In the genomic region with DNA sequence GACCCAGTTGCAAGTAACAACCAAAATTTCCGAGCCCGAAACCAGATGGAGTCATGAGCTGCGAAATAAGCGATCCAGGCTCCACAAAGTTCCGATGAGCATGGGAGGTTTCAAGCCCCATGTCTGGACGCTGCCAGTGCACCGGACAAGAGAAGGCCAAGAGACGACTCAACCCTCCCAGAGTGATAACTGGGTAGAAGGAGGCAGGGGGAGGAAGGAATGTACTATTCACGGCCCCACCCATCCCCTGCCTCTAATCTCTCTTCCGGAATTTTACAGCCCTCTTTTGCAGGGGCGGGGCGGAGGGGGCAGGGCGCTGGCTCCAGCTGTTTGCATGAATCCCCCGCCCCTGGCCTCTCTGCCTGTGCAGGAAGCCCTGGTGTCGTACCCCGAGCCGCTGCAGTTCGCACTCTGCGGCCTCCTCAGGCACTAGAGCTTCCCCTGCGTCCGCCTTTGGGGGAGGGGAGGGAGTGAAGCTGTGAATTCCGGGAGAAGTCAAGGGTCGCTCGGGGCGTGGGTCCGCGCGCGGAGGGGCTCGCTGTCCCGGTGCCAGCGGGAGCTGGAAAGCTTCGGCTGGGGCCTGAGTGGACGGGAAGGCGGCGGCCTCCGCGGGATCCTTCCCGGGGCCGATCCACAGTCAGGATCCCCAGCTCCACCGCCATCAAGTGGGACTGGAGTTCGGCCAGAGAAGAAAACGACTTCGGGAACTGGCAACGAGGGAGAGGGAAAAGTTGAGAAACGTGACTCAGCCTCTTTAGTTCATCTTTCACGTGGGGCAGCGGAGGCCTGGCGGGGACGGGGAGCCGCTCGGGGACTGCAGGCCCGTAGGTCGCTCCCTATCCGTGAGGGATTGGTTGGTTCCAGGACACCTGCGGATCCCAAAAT, we compare ENCODE assay signal across 1 cellular context.
TF ChIP-seq lines count a peak whose summit lies in the region.

No MANE protein-coding gene starts in this region.

TF ChIP-seq in K562, 482 proteins besides CTCF, POLR2A, EP300 and RAD21 (continued from another document and continues in another):
- TF ChIP-seq, protein P1, sequence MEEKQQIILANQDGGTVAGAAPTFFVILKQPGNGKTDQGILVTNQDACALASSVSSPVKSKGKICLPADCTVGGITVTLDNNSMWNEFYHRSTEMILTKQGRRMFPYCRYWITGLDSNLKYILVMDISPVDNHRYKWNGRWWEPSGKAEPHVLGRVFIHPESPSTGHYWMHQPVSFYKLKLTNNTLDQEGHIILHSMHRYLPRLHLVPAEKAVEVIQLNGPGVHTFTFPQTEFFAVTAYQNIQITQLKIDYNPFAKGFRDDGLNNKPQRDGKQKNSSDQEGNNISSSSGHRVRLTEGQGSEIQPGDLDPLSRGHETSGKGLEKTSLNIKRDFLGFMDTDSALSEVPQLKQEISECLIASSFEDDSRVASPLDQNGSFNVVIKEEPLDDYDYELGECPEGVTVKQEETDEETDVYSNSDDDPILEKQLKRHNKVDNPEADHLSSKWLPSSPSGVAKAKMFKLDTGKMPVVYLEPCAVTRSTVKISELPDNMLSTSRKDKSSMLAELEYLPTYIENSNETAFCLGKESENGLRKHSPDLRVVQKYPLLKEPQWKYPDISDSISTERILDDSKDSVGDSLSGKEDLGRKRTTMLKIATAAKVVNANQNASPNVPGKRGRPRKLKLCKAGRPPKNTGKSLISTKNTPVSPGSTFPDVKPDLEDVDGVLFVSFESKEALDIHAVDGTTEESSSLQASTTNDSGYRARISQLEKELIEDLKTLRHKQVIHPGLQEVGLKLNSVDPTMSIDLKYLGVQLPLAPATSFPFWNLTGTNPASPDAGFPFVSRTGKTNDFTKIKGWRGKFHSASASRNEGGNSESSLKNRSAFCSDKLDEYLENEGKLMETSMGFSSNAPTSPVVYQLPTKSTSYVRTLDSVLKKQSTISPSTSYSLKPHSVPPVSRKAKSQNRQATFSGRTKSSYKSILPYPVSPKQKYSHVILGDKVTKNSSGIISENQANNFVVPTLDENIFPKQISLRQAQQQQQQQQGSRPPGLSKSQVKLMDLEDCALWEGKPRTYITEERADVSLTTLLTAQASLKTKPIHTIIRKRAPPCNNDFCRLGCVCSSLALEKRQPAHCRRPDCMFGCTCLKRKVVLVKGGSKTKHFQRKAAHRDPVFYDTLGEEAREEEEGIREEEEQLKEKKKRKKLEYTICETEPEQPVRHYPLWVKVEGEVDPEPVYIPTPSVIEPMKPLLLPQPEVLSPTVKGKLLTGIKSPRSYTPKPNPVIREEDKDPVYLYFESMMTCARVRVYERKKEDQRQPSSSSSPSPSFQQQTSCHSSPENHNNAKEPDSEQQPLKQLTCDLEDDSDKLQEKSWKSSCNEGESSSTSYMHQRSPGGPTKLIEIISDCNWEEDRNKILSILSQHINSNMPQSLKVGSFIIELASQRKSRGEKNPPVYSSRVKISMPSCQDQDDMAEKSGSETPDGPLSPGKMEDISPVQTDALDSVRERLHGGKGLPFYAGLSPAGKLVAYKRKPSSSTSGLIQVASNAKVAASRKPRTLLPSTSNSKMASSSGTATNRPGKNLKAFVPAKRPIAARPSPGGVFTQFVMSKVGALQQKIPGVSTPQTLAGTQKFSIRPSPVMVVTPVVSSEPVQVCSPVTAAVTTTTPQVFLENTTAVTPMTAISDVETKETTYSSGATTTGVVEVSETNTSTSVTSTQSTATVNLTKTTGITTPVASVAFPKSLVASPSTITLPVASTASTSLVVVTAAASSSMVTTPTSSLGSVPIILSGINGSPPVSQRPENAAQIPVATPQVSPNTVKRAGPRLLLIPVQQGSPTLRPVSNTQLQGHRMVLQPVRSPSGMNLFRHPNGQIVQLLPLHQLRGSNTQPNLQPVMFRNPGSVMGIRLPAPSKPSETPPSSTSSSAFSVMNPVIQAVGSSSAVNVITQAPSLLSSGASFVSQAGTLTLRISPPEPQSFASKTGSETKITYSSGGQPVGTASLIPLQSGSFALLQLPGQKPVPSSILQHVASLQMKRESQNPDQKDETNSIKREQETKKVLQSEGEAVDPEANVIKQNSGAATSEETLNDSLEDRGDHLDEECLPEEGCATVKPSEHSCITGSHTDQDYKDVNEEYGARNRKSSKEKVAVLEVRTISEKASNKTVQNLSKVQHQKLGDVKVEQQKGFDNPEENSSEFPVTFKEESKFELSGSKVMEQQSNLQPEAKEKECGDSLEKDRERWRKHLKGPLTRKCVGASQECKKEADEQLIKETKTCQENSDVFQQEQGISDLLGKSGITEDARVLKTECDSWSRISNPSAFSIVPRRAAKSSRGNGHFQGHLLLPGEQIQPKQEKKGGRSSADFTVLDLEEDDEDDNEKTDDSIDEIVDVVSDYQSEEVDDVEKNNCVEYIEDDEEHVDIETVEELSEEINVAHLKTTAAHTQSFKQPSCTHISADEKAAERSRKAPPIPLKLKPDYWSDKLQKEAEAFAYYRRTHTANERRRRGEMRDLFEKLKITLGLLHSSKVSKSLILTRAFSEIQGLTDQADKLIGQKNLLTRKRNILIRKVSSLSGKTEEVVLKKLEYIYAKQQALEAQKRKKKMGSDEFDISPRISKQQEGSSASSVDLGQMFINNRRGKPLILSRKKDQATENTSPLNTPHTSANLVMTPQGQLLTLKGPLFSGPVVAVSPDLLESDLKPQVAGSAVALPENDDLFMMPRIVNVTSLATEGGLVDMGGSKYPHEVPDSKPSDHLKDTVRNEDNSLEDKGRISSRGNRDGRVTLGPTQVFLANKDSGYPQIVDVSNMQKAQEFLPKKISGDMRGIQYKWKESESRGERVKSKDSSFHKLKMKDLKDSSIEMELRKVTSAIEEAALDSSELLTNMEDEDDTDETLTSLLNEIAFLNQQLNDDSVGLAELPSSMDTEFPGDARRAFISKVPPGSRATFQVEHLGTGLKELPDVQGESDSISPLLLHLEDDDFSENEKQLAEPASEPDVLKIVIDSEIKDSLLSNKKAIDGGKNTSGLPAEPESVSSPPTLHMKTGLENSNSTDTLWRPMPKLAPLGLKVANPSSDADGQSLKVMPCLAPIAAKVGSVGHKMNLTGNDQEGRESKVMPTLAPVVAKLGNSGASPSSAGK (IDR thresholded peaks at IDR 0.05): peak; percentile 97
- TF ChIP-seq ZBTB17 (CRISPR knock-in tag; IDR thresholded peaks at IDR 0.05) (peak; percentile 89), GABPA (tag; conservative IDR thresholded peaks at IDR 0.05; ENCODE audit: low read depth) (peak; percentile 81), KLF6 (CRISPR knock-in tag; IDR thresholded peaks at IDR 0.05; ENCODE audit: borderline replicate concordance) (peak; percentile 71; the same call in 1 of the 2 replicates), POLR2AphosphoS2 (IDR thresholded peaks at IDR 0.05; ENCODE audit: low read length) (peak; percentile 89; the same call in 1 of the 2 replicates), CHCHD3 (CRISPR knock-in tag; IDR thresholded peaks at IDR 0.05) (no peak), SRSF9 (IDR thresholded peaks at IDR 0.05; ENCODE audit: borderline replicate concordance, low read depth, low read length) (no peak), PTBP1 (IDR thresholded peaks at IDR 0.05; ENCODE audit: low read depth, low read length) (no peak), NBN (IDR thresholded peaks at IDR 0.05; ENCODE audit: low read depth) (peak; percentile 91; the same call in 1 of the 2 replicates), ZNF12 (CRISPR knock-in tag; IDR thresholded peaks at IDR 0.05) (peak; percentile 87), ZNF23 (CRISPR knock-in tag; IDR thresholded peaks at IDR 0.05) (peak; percentile 64; the same call in 1 of the 2 replicates), HNRNPLL (IDR thresholded peaks at IDR 0.05; ENCODE audit: low read depth, low read length, poor library complexity, severe bottlenecking) (peak; percentile 83), PCBP2 (IDR thresholded peaks at IDR 0.05; ENCODE audit: low read depth, low read length, poor library complexity, severe bottlenecking) (no peak), MYC (IDR thresholded peaks at IDR 0.05; ENCODE audit: low read depth, low read length) (peak; percentile 62), MYC (CRISPR knock-in tag; IDR thresholded peaks at IDR 0.05; ENCODE audit: borderline replicate concordance, low read depth) (peak; percentile 93), MCM2 (IDR thresholded peaks at IDR 0.05; ENCODE audit: low read depth) (no peak), CBX2 (IDR thresholded peaks at IDR 0.05; ENCODE audit: insufficient read depth, low read length, poor library complexity, severe bottlenecking) (no peak), SLC30A9 (CRISPR knock-in tag; IDR thresholded peaks at IDR 0.05) (no peak), HOXB6 (CRISPR knock-in tag; IDR thresholded peaks at IDR 0.05; ENCODE audit: borderline replicate concordance) (peak; percentile 5; the same call in 1 of the 2 replicates), CBX3 (IDR thresholded peaks at IDR 0.05; ENCODE audit: borderline replicate concordance in 1 of 2, low read length in 2 of 2) (peak in 1 of 2 experiments; percentile 42; a peak in 1 of 3 replicates), PHB (CRISPR knock-in tag; IDR thresholded peaks at IDR 0.05) (0 out of 2 replicates have a peak, but pooled peaks have one; percentile 53), YY1 (IDR thresholded peaks at IDR 0.05; ENCODE audit: borderline replicate concordance in 1 of 3, control insufficient read depth in 1 of 3, extremely low read depth in 1 of 3, insufficient read depth in 3 of 3, insufficient read length in 1 of 3, insufficient replicate concordance in 2 of 3, low read depth in 1 of 3, low read length in 2 of 3) (peak in 1 of 3 experiments; percentile 62), KDM1A (IDR thresholded peaks at IDR 0.05) (peak; percentile 36 to 69; a peak in 3 of 4 replicates), PURB (CRISPR knock-in tag; IDR thresholded peaks at IDR 0.05; ENCODE audit: low read depth) (no peak), KHSRP (IDR thresholded peaks at IDR 0.05) (no peak; the same call in 1 of the 2 replicates), RB1 (IDR thresholded peaks at IDR 0.05; ENCODE audit: low read depth) (peak; percentile 86), CBFA2T2 (conservative IDR thresholded peaks at IDR 0.05) (peak; percentile 66), WHSC1 (IDR thresholded peaks at IDR 0.05; ENCODE audit: low read length) (no peak), ELF2 (CRISPR knock-in tag; IDR thresholded peaks at IDR 0.05) (peak; percentile 81; the same call in 1 of the 2 replicates), NRF1 (conservative IDR thresholded peaks at IDR 0.05 in 1 of 2, IDR thresholded peaks at IDR 0.05 in 1 of 2) (peak; percentile 72 to 73), CBX1 (IDR thresholded peaks at IDR 0.05; ENCODE audit: low read depth) (peak; percentile 94; the same call in 1 of the 2 replicates)
- TF ChIP-seq, protein P2, sequence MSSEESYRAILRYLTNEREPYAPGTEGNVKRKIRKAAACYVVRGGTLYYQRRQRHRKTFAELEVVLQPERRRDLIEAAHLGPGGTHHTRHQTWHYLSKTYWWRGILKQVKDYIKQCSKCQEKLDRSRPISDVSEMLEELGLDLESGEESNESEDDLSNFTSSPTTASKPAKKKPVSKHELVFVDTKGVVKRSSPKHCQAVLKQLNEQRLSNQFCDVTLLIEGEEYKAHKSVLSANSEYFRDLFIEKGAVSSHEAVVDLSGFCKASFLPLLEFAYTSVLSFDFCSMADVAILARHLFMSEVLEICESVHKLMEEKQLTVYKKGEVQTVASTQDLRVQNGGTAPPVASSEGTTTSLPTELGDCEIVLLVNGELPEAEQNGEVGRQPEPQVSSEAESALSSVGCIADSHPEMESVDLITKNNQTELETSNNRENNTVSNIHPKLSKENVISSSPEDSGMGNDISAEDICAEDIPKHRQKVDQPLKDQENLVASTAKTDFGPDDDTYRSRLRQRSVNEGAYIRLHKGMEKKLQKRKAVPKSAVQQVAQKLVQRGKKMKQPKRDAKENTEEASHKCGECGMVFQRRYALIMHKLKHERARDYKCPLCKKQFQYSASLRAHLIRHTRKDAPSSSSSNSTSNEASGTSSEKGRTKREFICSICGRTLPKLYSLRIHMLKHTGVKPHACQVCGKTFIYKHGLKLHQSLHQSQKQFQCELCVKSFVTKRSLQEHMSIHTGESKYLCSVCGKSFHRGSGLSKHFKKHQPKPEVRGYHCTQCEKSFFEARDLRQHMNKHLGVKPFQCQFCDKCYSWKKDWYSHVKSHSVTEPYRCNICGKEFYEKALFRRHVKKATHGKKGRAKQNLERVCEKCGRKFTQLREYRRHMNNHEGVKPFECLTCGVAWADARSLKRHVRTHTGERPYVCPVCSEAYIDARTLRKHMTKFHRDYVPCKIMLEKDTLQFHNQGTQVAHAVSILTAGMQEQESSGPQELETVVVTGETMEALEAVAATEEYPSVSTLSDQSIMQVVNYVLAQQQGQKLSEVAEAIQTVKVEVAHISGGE (CRISPR knock-in tag; IDR thresholded peaks at IDR 0.05): peak in 1 of 3 experiments; percentile 86; a peak in 2 of 6 replicates
- TF ChIP-seq, protein P3, sequence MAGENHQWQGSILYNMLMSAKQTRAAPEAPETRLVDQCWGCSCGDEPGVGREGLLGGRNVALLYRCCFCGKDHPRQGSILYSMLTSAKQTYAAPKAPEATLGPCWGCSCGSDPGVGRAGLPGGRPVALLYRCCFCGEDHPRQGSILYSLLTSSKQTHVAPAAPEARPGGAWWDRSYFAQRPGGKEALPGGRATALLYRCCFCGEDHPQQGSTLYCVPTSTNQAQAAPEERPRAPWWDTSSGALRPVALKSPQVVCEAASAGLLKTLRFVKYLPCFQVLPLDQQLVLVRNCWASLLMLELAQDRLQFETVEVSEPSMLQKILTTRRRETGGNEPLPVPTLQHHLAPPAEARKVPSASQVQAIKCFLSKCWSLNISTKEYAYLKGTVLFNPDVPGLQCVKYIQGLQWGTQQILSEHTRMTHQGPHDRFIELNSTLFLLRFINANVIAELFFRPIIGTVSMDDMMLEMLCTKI (IDR thresholded peaks at IDR 0.05; ENCODE audit: partially characterized antibody): no peak
- TF ChIP-seq, protein P4, sequence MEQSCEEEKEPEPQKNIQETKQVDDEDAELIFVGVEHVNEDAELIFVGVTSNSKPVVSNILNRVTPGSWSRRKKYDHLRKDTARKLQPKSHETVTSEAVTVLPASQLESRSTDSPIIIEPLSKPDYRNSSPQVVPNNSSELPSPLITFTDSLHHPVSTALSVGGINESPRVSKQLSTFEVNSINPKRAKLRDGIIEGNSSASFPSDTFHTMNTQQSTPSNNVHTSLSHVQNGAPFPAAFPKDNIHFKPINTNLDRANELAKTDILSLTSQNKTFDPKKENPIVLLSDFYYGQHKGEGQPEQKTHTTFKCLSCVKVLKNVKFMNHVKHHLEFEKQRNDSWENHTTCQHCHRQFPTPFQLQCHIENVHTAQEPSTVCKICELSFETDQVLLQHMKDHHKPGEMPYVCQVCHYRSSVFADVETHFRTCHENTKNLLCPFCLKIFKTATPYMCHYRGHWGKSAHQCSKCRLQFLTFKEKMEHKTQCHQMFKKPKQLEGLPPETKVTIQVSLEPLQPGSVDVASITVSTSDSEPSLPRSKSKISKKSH (CRISPR knock-in tag; IDR thresholded peaks at IDR 0.05): 0 out of 2 replicates have a peak, but pooled peaks have one; percentile 21
- TF ChIP-seq, protein P5, sequence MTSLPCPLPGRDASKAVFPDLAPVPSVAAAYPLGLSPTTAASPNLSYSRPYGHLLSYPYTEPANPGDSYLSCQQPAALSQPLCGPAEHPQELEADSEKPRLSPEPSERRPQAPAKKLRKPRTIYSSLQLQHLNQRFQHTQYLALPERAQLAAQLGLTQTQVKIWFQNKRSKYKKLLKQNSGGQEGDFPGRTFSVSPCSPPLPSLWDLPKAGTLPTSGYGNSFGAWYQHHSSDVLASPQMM (CRISPR knock-in tag; IDR thresholded peaks at IDR 0.05): 0 out of 2 replicates have a peak, but pooled peaks have one; percentile 57
- TF ChIP-seq, protein P6, sequence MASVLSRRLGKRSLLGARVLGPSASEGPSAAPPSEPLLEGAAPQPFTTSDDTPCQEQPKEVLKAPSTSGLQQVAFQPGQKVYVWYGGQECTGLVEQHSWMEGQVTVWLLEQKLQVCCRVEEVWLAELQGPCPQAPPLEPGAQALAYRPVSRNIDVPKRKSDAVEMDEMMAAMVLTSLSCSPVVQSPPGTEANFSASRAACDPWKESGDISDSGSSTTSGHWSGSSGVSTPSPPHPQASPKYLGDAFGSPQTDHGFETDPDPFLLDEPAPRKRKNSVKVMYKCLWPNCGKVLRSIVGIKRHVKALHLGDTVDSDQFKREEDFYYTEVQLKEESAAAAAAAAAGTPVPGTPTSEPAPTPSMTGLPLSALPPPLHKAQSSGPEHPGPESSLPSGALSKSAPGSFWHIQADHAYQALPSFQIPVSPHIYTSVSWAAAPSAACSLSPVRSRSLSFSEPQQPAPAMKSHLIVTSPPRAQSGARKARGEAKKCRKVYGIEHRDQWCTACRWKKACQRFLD (CRISPR knock-in tag; IDR thresholded peaks at IDR 0.05): peak; percentile 94; the same call in 1 of the 2 replicates
